ENCODE assay signal across 10 cellular contexts in the genomic region with DNA sequence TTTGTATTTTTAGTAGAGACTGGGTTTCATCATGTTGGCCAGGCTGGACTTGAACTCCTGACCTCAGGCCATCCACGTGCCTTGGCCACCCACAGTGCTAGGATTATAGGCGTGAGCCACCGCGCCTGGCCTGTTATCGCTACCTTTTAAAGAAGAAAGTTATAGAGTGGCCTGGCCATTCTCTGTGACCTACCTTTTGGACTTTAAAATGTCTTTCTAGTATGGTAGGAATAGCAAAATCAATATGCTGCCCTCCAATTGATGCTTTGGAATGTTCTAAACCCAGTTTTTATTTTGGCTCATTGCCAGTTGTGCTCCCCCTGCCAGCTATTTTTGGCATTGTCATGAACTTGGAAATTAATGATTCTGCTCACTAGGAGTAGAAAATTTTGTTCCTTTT. TPM values are rescaled to one million over a fixed set of nuclear protein-coding genes. Genes with fewer than 3 reads are reported as not detected.
DNase-seq lines count a peak whose midpoint lies in the region; ATAC-seq and TF ChIP-seq lines count a peak whose summit lies in the region.
"Had no signal": no experiment of that assay in that cellular context is flagged by ENCODE, and none has a peak within 500 bp of the region (broad histone marks: within the 10 kb centered on the region; RNA-seq: fewer than 3 reads in every experiment).

No MANE protein-coding gene starts in this region.

- DNase-seq in activated CD4-positive, alpha-beta T cell treated with anti-CD3 and anti-CD28 coated beads for 36 hours, result no peak
- DNase-seq in activated CD4-positive, alpha-beta T cell treated with anti-CD3 and anti-CD28 coated beads for 48 hours, result no peak
- DNase-seq in RWPE2 (ENCODE audit: low spot score) (no peak), fibroblast of peridontal ligament (ENCODE audit: extremely low read depth) (peak; percentile 35), stomach (no peak), NCI-H748 treated with DMSO at 0.1 percent for 48 hours (lab: John Stamatoyannopoulos, UW) (no peak)

- H3K27me3 ChIP-seq in RWPE2 (ENCODE audit: insufficient read depth, poor library complexity, severe bottlenecking) (no peaks in the 10 kb centered on the region), stomach (no peaks in the 10 kb centered on the region)
- H3K27me3 ChIP-seq: BLaER1 treated with 17β-estradiol and CSF1 and Interleukin-3, amounts not matched to agents 10 nM and 100 nM had no signal

- H3K27ac Mint-ChIP-seq in activated CD4-positive, alpha-beta T cell treated with anti-CD3 and anti-CD28 coated beads for 36 hours, result peak overlapping the region; percentile 79

- no peaks in the 10 kb centered on the region for H3K27me3 Mint-ChIP-seq in activated CD4-positive, alpha-beta T cell treated with anti-CD3 and anti-CD28 coated beads for 36 hours

- peaks cover 3% of the 10 kb centered on the region for H3K9me3 ChIP-seq in RWPE2 (ENCODE audit: severe bottlenecking)
- H3K9me3 ChIP-seq in stomach, result no peaks in the 10 kb centered on the region

- H3K4me1 ChIP-seq in RWPE2 (ENCODE audit: insufficient read depth, poor library complexity, severe bottlenecking), result no peaks in the 10 kb centered on the region
- H3K4me1 ChIP-seq in stomach, result peaks cover 25 to 69% (median 47%) of the 10 kb centered on the region in 4 donors

- H3K4me3 ChIP-seq in RWPE2 (ENCODE audit: severe bottlenecking) (no peak overlapping the region), stomach (no peak overlapping the region)
- H3K4me3 ChIP-seq: BLaER1 treated with 17β-estradiol and CSF1 and Interleukin-3, amounts not matched to agents 10 nM and 100 nM had no signal

- CTCF ChIA-PET in activated CD4-positive, alpha-beta T cell treated with anti-CD3 and anti-CD28 coated beads for 36 hours (lab: Charles Lee), result interaction anchor here (0.7 to 10.4 kb wide), 12 partner anchors 8 to 700 kb away, joined by 3 to 155 read pairs (median 4); partner anchors contain the start of gene HIPK1

- TF ChIP-seq POLR2A in stomach (IDR thresholded peaks at IDR 0.05), result no peak

- no peak overlapping the region for H3K4me3 Mint-ChIP-seq in activated CD4-positive, alpha-beta T cell treated with anti-CD3 and anti-CD28 coated beads for 36 hours

- intact Hi-C loops in activated CD4-positive, alpha-beta T cell treated with anti-CD3 and anti-CD28 coated beads for 36 hours (cut with DNase I, micrococcal nuclease), result loop anchor here (5.0 to 10.0 kb wide), 4 partner anchors 47 to 814 kb away; partner anchors contain the start of genes AP4B1 (in 1 of the 2) and MAGI3 (in 1 of the 2)
- intact Hi-C loops in stomach (cut with DNase I; ENCODE audit: low total_unique reads), result no loop called here

- H3K27ac ChIP-seq in RWPE2 (ENCODE audit: poor library complexity, severe bottlenecking) (no peak overlapping the region), stomach (peak overlapping the region in 3 of 5 donors; percentile 49 to 70 (median 58))
- H3K27ac ChIP-seq: BLaER1 treated with 17β-estradiol and CSF1 and Interleukin-3, amounts not matched to agents 10 nM and 100 nM had no signal

- H3K36me3 ChIP-seq in RWPE2 (ENCODE audit: low read depth) (peaks cover 21% of the 10 kb centered on the region), stomach (peaks cover 3 to 15% (median 10%) of the 10 kb centered on the region in 4 donors)

- peaks cover 30% of the 10 kb centered on the region for H3K36me3 Mint-ChIP-seq in activated CD4-positive, alpha-beta T cell treated with anti-CD3 and anti-CD28 coated beads for 36 hours (ENCODE audit: low read depth)

- H3K4me1 Mint-ChIP-seq in activated CD4-positive, alpha-beta T cell treated with anti-CD3 and anti-CD28 coated beads for 36 hours, result peaks cover 76% of the 10 kb centered on the region

- 75 to 92% (median 84%) methylated on average over 5 of the region's 5 CpGs for WGBS in stomach, 5 donors

- TF ChIP-seq EP300 in stomach (IDR thresholded peaks at IDR 0.05), result no peak

- peak; percentile 21 for TF ChIP-seq CTCF in RWPE2 (IDR thresholded peaks at IDR 0.05; ENCODE audit: poor library complexity, severe bottlenecking)
- TF ChIP-seq CTCF in stomach (IDR thresholded peaks at IDR 0.05), result peak in 2 of 7 experiments; percentile 4 to 26

- POLR2A ChIA-PET in activated CD4-positive, alpha-beta T cell treated with anti-CD3 and anti-CD28 coated beads for 36 hours (lab: Charles Lee), result interaction anchor here (0.6 to 0.7 kb wide), 2 partner anchors 22 to 189 kb away, joined by 3 read pairs; no protein-coding TSS in a partner anchor

- H3K9me3 Mint-ChIP-seq in activated CD4-positive, alpha-beta T cell treated with anti-CD3 and anti-CD28 coated beads for 36 hours (ENCODE audit: low read depth), result no peaks in the 10 kb centered on the region

- no peak for ATAC-seq in activated CD4-positive, alpha-beta T cell treated with anti-CD3 and anti-CD28 coated beads for 36 hours
- ATAC-seq in RWPE2 (ENCODE audit: low read depth) (no peak), HG03039 (IDR thresholded peaks at IDR 0.05; ENCODE audit: unreplicated experiment) (no peak), GM21526 (IDR thresholded peaks at IDR 0.05; ENCODE audit: low FRiP score, unreplicated experiment) (no peak)
- ATAC-seq: esophagus mucosa had no signal

RNA-seq across cellular contexts. Expression of gene HIPK1, which starts 19.9 kb away (rescaled TPM):
- total RNA-seq in activated CD4-positive, alpha-beta T cell treated with anti-CD3 and anti-CD28 coated beads for 36 hours, result 10 to 100 TPM; 42.2 to 50.3 TPM
- total RNA-seq in stomach, result 10 to 100 TPM; 22.0 to 70.3 (median 42.0) TPM
- polyA plus RNA-seq in stomach, result 10 to 100 TPM in 2 of 3 donors, 1 to 10 TPM in 1; 8.7 to 22.6 (median 12.8) TPM

RNA-seq across cellular contexts. Expression of gene OLFML3, which starts 30.3 kb away (rescaled TPM):
- under 1 TPM in 1 of 2 experiments, not detected in 1; 0.11 TPM for total RNA-seq in activated CD4-positive, alpha-beta T cell treated with anti-CD3 and anti-CD28 coated beads for 36 hours
- total RNA-seq in stomach, result 10 to 100 TPM in 4 of 5 donors, 1 to 10 TPM in 1; 2.9 to 84.3 (median 32.7) TPM
- polyA plus RNA-seq in stomach, result 10 to 100 TPM; 16.6 to 23.1 (median 19.9) TPM

RNA-seq across cellular contexts. Expression of gene DCLRE1B, which starts 43.9 kb away (rescaled TPM):
- total RNA-seq in activated CD4-positive, alpha-beta T cell treated with anti-CD3 and anti-CD28 coated beads for 36 hours, result 10 to 100 TPM; 18.2 to 21.8 TPM
- 1 to 10 TPM in 2 of 5 donors, under 1 TPM in 1, not detected in 2; 0.45 to 3.9 (median 3.0) TPM for total RNA-seq in stomach
- 1 to 10 TPM; 1.2 to 2.2 (median 1.6) TPM for polyA plus RNA-seq in stomach

RNA-seq across cellular contexts. Expression of gene AP4B1, which starts 44.4 kb away (rescaled TPM):
- total RNA-seq in activated CD4-positive, alpha-beta T cell treated with anti-CD3 and anti-CD28 coated beads for 36 hours, result 10 to 100 TPM; 27.7 to 39.2 TPM
- total RNA-seq in stomach, result 10 to 100 TPM in 3 of 5 donors, 1 to 10 TPM in 2; 4.0 to 34.0 (median 11.7) TPM
- 10 to 100 TPM in 2 of 3 donors, 1 to 10 TPM in 1; 8.8 to 21.5 (median 11.8) TPM for polyA plus RNA-seq in stomach
